38 cellular contexts compared by ENCODE assay signal in genomic region chr17:81208651-81209050, GRCh38. TPM values are rescaled to one million over a fixed set of nuclear protein-coding genes. Genes with fewer than 3 reads are reported as not detected.
"Had no signal": no experiment of that assay in that cellular context is flagged by ENCODE, and none has a peak within 500 bp of the region (broad histone marks: within the 10 kb centered on the region; RNA-seq: fewer than 3 reads in every experiment).

No MANE protein-coding gene starts in this region.

- H3K4me1 Mint-ChIP-seq: mesothelial cell of epicardium, natural killer cell had no signal

- H3K4me2 ChIP-seq: neural progenitor cell, smooth muscle cell had no signal

- H3K9me3 Mint-ChIP-seq: mesothelial cell of epicardium; naive B cell; natural killer cell; nephron progenitor cell; neural progenitor cell; stimulated activated memory B cell treated with anti-CD40 and anti-IgM and Interleukin-4, amounts not matched to agents 10 μg/mL and 1 μg/mL and 100 μg/mL, for 72 hours; stimulated activated naive CD8-positive, alpha-beta T cell treated with anti-CD3 and anti-CD28 coated beads, Interleukin-15, amount 100 ng/mL, for 72 hours; type B pancreatic cell had no signal

- H3K9me3 ChIP-seq: lower lobe of right lung, neutrophil, ovary, right atrium auricular region, right lobe of liver, tibial nerve, uterus had no signal

- H3K27ac ChIP-seq: lower lobe of right lung, neutrophil, ovary, right atrium auricular region, right lobe of liver, tibial nerve, uterus had no signal

- DNase-seq: hippocampal formation; kidney glomerular epithelial cell; left cardiac atrium; lower lobe of right lung; mammary epithelial cell; mesendoderm; naive B cell; natural killer cell; nephron progenitor cell; occipital lobe; ovary; right lobe of liver; stimulated activated CD4-positive, alpha-beta T cell treated with anti-CD3 and anti-CD28 coated beads, Interleukin-1b, Interleukin-23, amount 100 ng/mL, for 48 hours; stimulated activated CD4-positive, alpha-beta T cell treated with anti-CD3 and anti-CD28 coated beads, Interleukin-2, amount 100 ng/mL, for 48 hours; stimulated activated CD4-positive, alpha-beta T cell treated with anti-CD3 and anti-CD28 coated beads, Interleukin-4, amount 100 ng/mL, for 4 hours; stimulated activated CD8-positive, alpha-beta memory T cell treated with anti-CD3 and anti-CD28 coated beads, Interleukin-4, amount 100 ng/mL, for 48 hours; stimulated activated naive CD4-positive, alpha-beta T cell treated with Interleukin-2 at 50 U/mL for 16 hours; stimulated activated naive CD8-positive, alpha-beta T cell treated with anti-CD3 and anti-CD28 coated beads, Interleukin-15, amount 100 ng/mL, for 72 hours; substantia nigra; uterus had no signal

- H3K36me3 Mint-ChIP-seq: naive B cell, natural killer cell, type B pancreatic cell had no signal

- H3K27me3 ChIP-seq: neural progenitor cell, neutrophil, ovary, right atrium auricular region, right lobe of liver, tibial nerve, uterus had no signal

- H3K9ac ChIP-seq: neural progenitor cell had no signal

- ATAC-seq: left cardiac atrium; left lobe of liver; lower lobe of right lung; natural killer cell; right lobe of liver; stimulated activated memory B cell treated with anti-CD40 and anti-IgM and Interleukin-4, amounts not matched to agents 10 μg/mL and 1 μg/mL and 100 μg/mL, for 72 hours had no signal

- H2AFZ ChIP-seq: neural progenitor cell had no signal

- H3K27ac Mint-ChIP-seq: mesothelial cell of epicardium; nephron progenitor cell; neural progenitor cell; progenitor cell of endocrine pancreas; stimulated activated memory B cell treated with anti-CD40 and anti-IgM and Interleukin-4, amounts not matched to agents 10 μg/mL and 1 μg/mL and 100 μg/mL, for 72 hours; type B pancreatic cell had no signal

- H3K4me3 ChIP-seq: lower lobe of right lung, neural progenitor cell, ovary, right atrium auricular region, right lobe of liver, smooth muscle cell, tibial nerve, uterus had no signal

- H3K4me3 Mint-ChIP-seq: mesothelial cell of epicardium; natural killer cell; nephron progenitor cell; neural progenitor cell; stimulated activated memory B cell treated with anti-CD40 and anti-IgM and Interleukin-4, amounts not matched to agents 10 μg/mL and 1 μg/mL and 100 μg/mL, for 72 hours; stimulated activated naive CD8-positive, alpha-beta T cell treated with anti-CD3 and anti-CD28 coated beads, Interleukin-15, amount 100 ng/mL, for 72 hours; type B pancreatic cell had no signal

- H3K36me3 ChIP-seq: lower lobe of right lung, neural progenitor cell, neutrophil, ovary, right atrium auricular region, right lobe of liver, uterus had no signal

- H3K27me3 Mint-ChIP-seq: naive B cell; progenitor cell of endocrine pancreas; stimulated activated memory B cell treated with anti-CD40 and anti-IgM and Interleukin-4, amounts not matched to agents 10 μg/mL and 1 μg/mL and 100 μg/mL, for 72 hours; stimulated activated naive CD8-positive, alpha-beta T cell treated with anti-CD3 and anti-CD28 coated beads, Interleukin-15, amount 100 ng/mL, for 72 hours; type B pancreatic cell had no signal

- H3K4me1 ChIP-seq: lower lobe of right lung, neural progenitor cell, right atrium auricular region, right lobe of liver, tibial nerve, uterus had no signal

RNA-seq across cellular contexts. Expression of gene PVALEF, which starts 43.3 kb away (rescaled TPM):
- total RNA-seq: left cardiac atrium, left lobe of liver, liver, lower lobe of right lung, mammary epithelial cell, mononuclear cell, natural killer cell, occipital lobe, ovary, progenitor cell of endocrine pancreas, pulmonary artery endothelial cell, renal cortical epithelial cell, right atrium auricular region, right lobe of liver, skeletal muscle tissue, smooth muscle cell, temporal lobe, tibial nerve, ureter, uterus had no signal
- polyA plus RNA-seq: keratinocyte, liver, mammary epithelial cell, ovary, smooth muscle cell had no signal
